14 cellular contexts compared by ENCODE assay signal in the genomic region with DNA sequence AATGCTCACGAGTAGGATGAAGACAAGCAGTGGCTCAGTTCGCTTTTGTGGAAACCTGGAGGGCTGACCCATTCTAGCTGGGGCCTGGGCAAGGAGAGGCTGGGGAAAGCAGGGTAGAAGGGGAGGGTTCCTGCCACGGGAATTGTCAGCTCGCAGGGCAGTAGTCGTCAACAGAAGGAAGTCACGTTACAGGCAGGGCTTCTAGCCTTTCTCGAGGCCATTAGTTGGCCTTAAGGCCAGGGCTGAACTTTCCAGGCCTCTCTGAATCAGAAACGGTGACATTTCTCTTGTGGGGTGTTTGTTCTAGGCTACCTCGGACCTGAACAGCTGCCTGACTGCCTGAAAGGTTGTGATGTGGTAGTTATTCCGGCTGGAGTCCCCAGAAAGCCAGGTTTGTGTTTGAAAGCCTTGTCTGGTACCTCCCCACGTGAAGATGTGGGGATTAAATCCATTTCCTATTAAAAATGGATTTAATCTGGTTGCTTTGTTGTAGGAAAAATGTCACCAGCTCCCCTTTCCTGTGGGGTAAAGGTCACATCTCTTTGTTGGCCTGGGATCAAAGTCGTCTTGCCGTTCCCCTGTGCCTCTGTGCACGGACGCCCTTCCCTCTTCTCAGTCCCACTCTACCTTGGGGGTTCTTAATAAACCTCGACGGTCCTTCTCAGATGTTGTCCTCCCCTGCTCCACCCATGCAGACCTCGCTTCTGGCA. TPM values are rescaled to one million over a fixed set of nuclear protein-coding genes. Genes with fewer than 3 reads are reported as not detected.
DNase-seq lines count a peak whose midpoint lies in the region; ATAC-seq and TF ChIP-seq lines count a peak whose summit lies in the region.
"Had no signal": no experiment of that assay in that cellular context is flagged by ENCODE, and none has a peak within 500 bp of the region (broad histone marks: within the 10 kb centered on the region; RNA-seq: fewer than 3 reads in every experiment).

No MANE protein-coding gene starts in this region.

- peaks cover 42% of the 10 kb centered on the region for H3K36me3 Mint-ChIP-seq in T-helper 2 cell treated with Interferon-gamma antibody and Interleukin-4, amounts not matched to agents 5 μg/mL and 100 μg/mL, for 36 hours (ENCODE audit: low read depth)

- H3K36me3 ChIP-seq in body of pancreas (replicated peaks in 1 of 2; ENCODE audit: insufficient read depth in 1 of 2, low read depth in 2 of 2) (peaks cover 0 to 22% of the 10 kb centered on the region in 2 donors), muscle layer of duodenum (ENCODE audit: control insufficient read depth in 1 of 2, insufficient read depth in 2 of 2, low read length in 2 of 2) (peaks cover 60% of the 10 kb centered on the region in 2 donors), spleen (peaks cover 3 to 100% (median 74%) of the 10 kb centered on the region in 6 donors), esophagus muscularis mucosa (peaks cover 44 to 84% (median 73%) of the 10 kb centered on the region in 4 donors)

- H3K27me3 ChIP-seq in body of pancreas (no peaks in the 10 kb centered on the region), muscle layer of duodenum (ENCODE audit: low read depth, low read length) (no peaks in the 10 kb centered on the region), spleen (replicated peaks in 1 of 7) (no peaks in the 10 kb centered on the region), esophagus muscularis mucosa (no peaks in the 10 kb centered on the region)

- no peaks in the 10 kb centered on the region for H3K9me3 Mint-ChIP-seq in T-helper 2 cell treated with Interferon-gamma antibody and Interleukin-4, amounts not matched to agents 5 μg/mL and 100 μg/mL, for 36 hours
- H3K9me3 Mint-ChIP-seq: CD8-positive, alpha-beta T cell had no signal

- intact Hi-C loops in body of pancreas (cut with DNase I), result no loop called here
- intact Hi-C loops in spleen (cut with DNase I; ENCODE audit: low total_unique reads), result no loop called here
- intact Hi-C loops in esophagus muscularis mucosa (cut with DNase I), result no loop called here

- no peak for TF ChIP-seq EP300 in esophagus muscularis mucosa (IDR thresholded peaks at IDR 0.05)

- TF ChIP-seq CTCF in VCaP (conservative IDR thresholded peaks at IDR 0.05) (no peak), body of pancreas (IDR thresholded peaks at IDR 0.05) (no peak), spleen (IDR thresholded peaks at IDR 0.05 in 8 of 11, conservative IDR thresholded peaks at IDR 0.05 in 3 of 11) (no peak), esophagus muscularis mucosa (IDR thresholded peaks at IDR 0.05) (no peak)

- WGBS in body of pancreas, 2 donors, result 35 to 61% methylated on average over 15 to 18 of the region's 18 CpGs
- WGBS in spleen, 5 donors, result 73 to 84% (median 82%) methylated on average over 18 of the region's 18 CpGs
- 88% methylated on average over 18 of the region's 18 CpGs for WGBS in esophagus muscularis mucosa

- H3K4me3 ChIP-seq in body of pancreas, result no peak overlapping the region
- H3K4me3 ChIP-seq in muscle layer of duodenum (ENCODE audit: low read depth in 1 of 2, low read length in 2 of 2), result no peak overlapping the region
- no peak overlapping the region for H3K4me3 ChIP-seq in spleen
- H3K4me3 ChIP-seq in esophagus muscularis mucosa, result no peak overlapping the region
- H3K4me3 ChIP-seq: PC-9 had no signal

- no peaks in the 10 kb centered on the region for H3K9me3 ChIP-seq in body of pancreas
- H3K9me3 ChIP-seq in muscle layer of duodenum (ENCODE audit: control insufficient read depth in 1 of 2, low read length in 2 of 2), result no peaks in the 10 kb centered on the region
- no peaks in the 10 kb centered on the region for H3K9me3 ChIP-seq in spleen
- no peaks in the 10 kb centered on the region for H3K9me3 ChIP-seq in esophagus muscularis mucosa

- ATAC-seq in body of pancreas (peak; percentile 53), HG03520 (IDR thresholded peaks at IDR 0.05; ENCODE audit: unreplicated experiment) (no peak)
- ATAC-seq: CD8-positive, alpha-beta T cell; HCT116 had no signal

- H3K27ac Mint-ChIP-seq in T-helper 2 cell treated with Interferon-gamma antibody and Interleukin-4, amounts not matched to agents 5 μg/mL and 100 μg/mL, for 36 hours, result no peak overlapping the region
- H3K27ac Mint-ChIP-seq: CD8-positive, alpha-beta T cell had no signal

- H3K4me1 ChIP-seq in body of pancreas (peaks cover 46% of the 10 kb centered on the region), muscle layer of duodenum (ENCODE audit: control insufficient read depth in 1 of 2, insufficient read depth in 2 of 2, low read length in 2 of 2) (peaks cover 9 to 18% of the 10 kb centered on the region in 2 donors), spleen (peaks cover 0 to 43% (median 17%) of the 10 kb centered on the region in 6 donors), esophagus muscularis mucosa (peaks cover 22 to 29% (median 28%) of the 10 kb centered on the region in 4 donors)

- H3K27ac ChIP-seq in VCaP (peak overlapping the region; percentile 23; the same call in 1 of the 2 replicates), body of pancreas (peak overlapping the region; percentile 55 to 85 (median 75)), muscle layer of duodenum (ENCODE audit: low read length) (peak overlapping the region; percentile 74), spleen (peak overlapping the region; percentile 48 to 88 (median 76)), esophagus muscularis mucosa (replicated peaks in 1 of 4) (peak overlapping the region in 1 of 4 donors; percentile 10)
- H3K27ac ChIP-seq: PC-9 had no signal

- DNase-seq in body of pancreas (peak in 3 of 4 donors; percentile 20 to 26 (median 23)), spleen (no peak), esophagus muscularis mucosa (ENCODE audit: extremely low spot score) (no peak), NCI-H1092 treated with DMSO at 0.1 percent for 48 hours (lab: John Stamatoyannopoulos, UW) (no peak)
- no peak for DNase-seq in T-helper 2 cell treated with Interferon-gamma antibody and Interleukin-4, amounts not matched to agents 5 μg/mL and 100 μg/mL, for 36 hours (ENCODE audit: low spot score)
- DNase-seq: CD8-positive, alpha-beta T cell; KG1; NCI-H1092; NCI-H446; PC-9 had no signal

- TF ChIP-seq POLR2A in body of pancreas (IDR thresholded peaks at IDR 0.05) (peak in 2 of 3 donors; percentile 7 to 22), spleen (IDR thresholded peaks at IDR 0.05) (no peak), esophagus muscularis mucosa (IDR thresholded peaks at IDR 0.05; ENCODE audit: low read depth) (no peak)

- H3K4me1 Mint-ChIP-seq in T-helper 2 cell treated with Interferon-gamma antibody and Interleukin-4, amounts not matched to agents 5 μg/mL and 100 μg/mL, for 36 hours (ENCODE audit: low read depth), result peaks cover 4% of the 10 kb centered on the region

- no peaks in the 10 kb centered on the region for H3K27me3 Mint-ChIP-seq in T-helper 2 cell treated with Interferon-gamma antibody and Interleukin-4, amounts not matched to agents 5 μg/mL and 100 μg/mL, for 36 hours (ENCODE audit: low read depth)

- H3K4me3 Mint-ChIP-seq in T-helper 2 cell treated with Interferon-gamma antibody and Interleukin-4, amounts not matched to agents 5 μg/mL and 100 μg/mL, for 36 hours, result no peak overlapping the region
- H3K4me3 Mint-ChIP-seq: CD8-positive, alpha-beta T cell had no signal

RNA-seq across cellular contexts. Expression of gene MDH2, which starts 9.4 kb away (rescaled TPM):
- 10 to 100 TPM; 56.6 to 67.2 TPM for total RNA-seq in body of pancreas
- 100 to 1,000 TPM in 3 of 7 donors, 10 to 100 TPM in 4; 62.2 to 129 (median 97.7) TPM for total RNA-seq in spleen
- polyA plus RNA-seq in spleen, result 10 to 100 TPM; 45.5 to 74.1 (median 71.4) TPM
- total RNA-seq in esophagus muscularis mucosa, result 100 to 1,000 TPM in 2 of 4 donors, 10 to 100 TPM in 2; 91.3 to 181 (median 105) TPM

RNA-seq across cellular contexts. Expression of gene STYXL1, which starts 9.5 kb away (rescaled TPM):
- total RNA-seq in body of pancreas, result 10 to 100 TPM; 20.8 to 24.7 TPM
- 10 to 100 TPM; 18.3 to 48.8 (median 28.4) TPM for total RNA-seq in spleen
- polyA plus RNA-seq in spleen, result 10 to 100 TPM; 36.3 to 60.4 (median 45.0) TPM
- 10 to 100 TPM; 13.9 to 20.0 (median 17.9) TPM for total RNA-seq in esophagus muscularis mucosa

Comparison
In these comparisons a context has a peak if more than half of its experiments do, and no peak if none do; other contexts are left out.
1. DNase-seq: peak in body of pancreas (3 of 4); none in spleen (single experiment), esophagus muscularis mucosa (single experiment), NCI-H1092 treated with DMSO at 0.1 percent for 48 hours (single experiment) and T-helper 2 cell treated with Interferon-gamma antibody and Interleukin-4, amounts not matched to agents 5 μg/mL and 100 μg/mL, for 36 hours (single experiment).
2. POLR2A ChIP-seq: peak in body of pancreas (2 of 3); none in spleen (0 of 3) and esophagus muscularis mucosa (single experiment).